ENCODE assay signal across 8 cellular contexts in the genomic region with DNA sequence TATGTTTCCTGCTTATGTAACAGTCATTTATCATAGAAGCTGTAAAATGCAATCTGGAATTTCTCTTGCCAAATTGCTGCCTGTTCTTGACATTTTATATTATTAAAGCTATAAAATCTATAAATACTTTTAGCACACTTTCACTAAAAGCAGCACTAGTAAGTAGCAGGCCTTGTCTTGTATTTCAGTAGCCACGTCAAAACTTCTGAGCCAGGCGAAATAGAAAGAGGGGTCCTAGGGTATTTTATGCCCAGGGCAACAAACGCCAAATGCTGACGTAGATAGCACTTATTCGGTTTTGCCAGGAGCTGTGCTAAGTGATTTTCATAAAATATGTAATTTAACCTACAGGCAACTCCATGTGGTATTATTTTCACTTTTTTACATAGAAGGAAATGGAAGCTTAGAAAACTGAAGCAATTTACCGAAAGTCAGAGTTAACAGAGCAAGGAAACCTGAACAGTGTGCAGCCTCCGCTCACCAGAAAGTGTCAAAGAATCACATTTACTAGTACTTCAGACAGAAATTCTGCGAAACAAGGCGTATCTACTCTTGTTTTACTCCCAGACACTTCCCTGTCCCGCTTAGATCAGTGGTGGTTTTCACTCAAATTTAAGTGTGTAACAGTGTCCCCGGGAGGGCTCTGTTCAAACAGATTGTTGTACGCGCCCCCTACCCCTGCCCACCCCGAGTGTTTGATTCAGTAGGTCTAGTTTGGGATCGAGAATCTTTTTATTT. TPM values are rescaled to one million over a fixed set of nuclear protein-coding genes. Genes with fewer than 3 reads are reported as not detected.
DNase-seq lines count a peak whose midpoint lies in the region; ATAC-seq and TF ChIP-seq lines count a peak whose summit lies in the region.

No MANE protein-coding gene starts in this region.

- H4K20me1 ChIP-seq in SK-N-SH (ENCODE audit: insufficient read depth): no peaks in the 10 kb centered on the region

- H3K9ac ChIP-seq in SK-N-SH: peak overlapping the region; percentile 95; the same call in 1 of the 2 replicates

- no peak for TF ChIP-seq RAD21 in SK-N-SH (IDR thresholded peaks at IDR 0.05; ENCODE audit: low read length)

- CTCF ChIA-PET in SK-N-SH (lab: Yijun Ruan, JAX): interaction anchor here (0.6 to 2.8 kb wide), 6 partner anchors 11 to 578 kb away, joined by 3 to 13 read pairs (median 3); no protein-coding TSS in a partner anchor

- peak overlapping the region in 1 of 2 experiments; percentile 98; a peak in 1 of 4 replicates for H3K27ac ChIP-seq in SK-N-SH (ENCODE audit: low read depth in 2 of 2, low read length in 1 of 2)

- peaks cover 33% of the 10 kb centered on the region for H3K36me3 Mint-ChIP-seq in stimulated activated effector memory CD8-positive, alpha-beta T cell treated with anti-CD3 and anti-CD28 coated beads, Interleukin-12 subunit alpha, Interleukin-12 subunit beta, amount 100 ng/mL, for 72 hours

- H3K4me3 ChIP-seq in SK-N-SH (ENCODE audit: low read depth in 2 of 2, low read length in 1 of 2): peak overlapping the region; percentile 59 to 94

- peak overlapping the region; percentile 85 for H3K4me2 ChIP-seq in SK-N-SH

- H3K79me2 ChIP-seq in SK-N-SH (ENCODE audit: insufficient read depth): peaks cover 33% of the 10 kb centered on the region

- no peaks in the 10 kb centered on the region for H3K9me3 ChIP-seq in SK-N-SH

- no peaks in the 10 kb centered on the region for H3K9me3 Mint-ChIP-seq in stimulated activated effector memory CD8-positive, alpha-beta T cell treated with anti-CD3 and anti-CD28 coated beads, Interleukin-12 subunit alpha, Interleukin-12 subunit beta, amount 100 ng/mL, for 72 hours

- TF ChIP-seq CTCF in SK-N-SH (IDR thresholded peaks at IDR 0.05) (no peak), GM20000 (IDR thresholded peaks at IDR 0.05; ENCODE audit: extremely low read depth, missing control alignments) (no peak)

- DNase-seq in DMS 273 (lab: John Stamatoyannopoulos, UW; ENCODE audit: unreplicated experiment) (peak; percentile 15), DMS 273 treated with DMSO at 0.1 percent for 48 hours (lab: John Stamatoyannopoulos, UW) (no peak), SK-N-SH (peak; percentile 30), fibroblast of peridontal ligament (ENCODE audit: extremely low read depth) (peak; percentile 9), GM20000 (ENCODE audit: low spot score) (no peak)
- peak in 1 of 2 donors; percentile 48 for DNase-seq in stimulated activated effector memory CD8-positive, alpha-beta T cell treated with anti-CD3 and anti-CD28 coated beads, Interleukin-12 subunit alpha, Interleukin-12 subunit beta, amount 100 ng/mL, for 72 hours (ENCODE audit: low spot score in 2 of 2)
- no peak for DNase-seq in stimulated activated CD4-positive, alpha-beta T cell treated with anti-CD3 and anti-CD28 coated beads, Interleukin-4, amount 100 ng/mL, for 24 hours

- H3K4me1 ChIP-seq in SK-N-SH (ENCODE audit: control insufficient read depth in 1 of 2, insufficient read depth in 2 of 2, low read depth in 1 of 2, low read length in 1 of 2): peaks cover 0 to 10% of the 10 kb centered on the region in 2 experiments; a peak in 1 of 4 replicates

- H3K4me3 Mint-ChIP-seq in stimulated activated effector memory CD8-positive, alpha-beta T cell treated with anti-CD3 and anti-CD28 coated beads, Interleukin-12 subunit alpha, Interleukin-12 subunit beta, amount 100 ng/mL, for 72 hours: peak overlapping the region; percentile 97

- no peaks in the 10 kb centered on the region for H3K27me3 ChIP-seq in SK-N-SH (ENCODE audit: insufficient read depth)

- ATAC-seq in stimulated activated effector memory CD8-positive, alpha-beta T cell treated with anti-CD3 and anti-CD28 coated beads, Interleukin-12 subunit alpha, Interleukin-12 subunit beta, amount 100 ng/mL, for 72 hours: no peak
- ATAC-seq in GM18505 (IDR thresholded peaks at IDR 0.05; ENCODE audit: unreplicated experiment): no peak

- POLR2A ChIA-PET in SK-N-SH (lab: Yijun Ruan, JAX): interaction anchor here (0.7 to 2.1 kb wide), 3 partner anchors 326 to 367 kb away, joined by 3 to 5 read pairs (median 4); a partner anchor contains a TSS

- no peak for TF ChIP-seq EP300 in SK-N-SH (IDR thresholded peaks at IDR 0.05; ENCODE audit: borderline replicate concordance in 1 of 2, low read depth in 1 of 2, low read length in 1 of 2)

- no peak overlapping the region for H3K27ac Mint-ChIP-seq in stimulated activated effector memory CD8-positive, alpha-beta T cell treated with anti-CD3 and anti-CD28 coated beads, Interleukin-12 subunit alpha, Interleukin-12 subunit beta, amount 100 ng/mL, for 72 hours

- H3K9me2 ChIP-seq in SK-N-SH: no peaks in the 10 kb centered on the region

- 77% methylated on average over 15 of the region's 15 CpGs for WGBS in SK-N-SH (ENCODE audit: low lambda C conversion rate)

- peaks cover 24% of the 10 kb centered on the region for H3K4me1 Mint-ChIP-seq in stimulated activated effector memory CD8-positive, alpha-beta T cell treated with anti-CD3 and anti-CD28 coated beads, Interleukin-12 subunit alpha, Interleukin-12 subunit beta, amount 100 ng/mL, for 72 hours

- peaks cover 12% of the 10 kb centered on the region for H3F3A ChIP-seq in SK-N-SH (replicated peaks; ENCODE audit: insufficient read depth)

- peak overlapping the region; percentile 88; the same call in 1 of the 2 replicates for H2AFZ ChIP-seq in SK-N-SH (ENCODE audit: low read depth)

- peaks cover 0 to 10% of the 10 kb centered on the region in 2 experiments for H3K36me3 ChIP-seq in SK-N-SH (replicated peaks in 1 of 2; ENCODE audit: control insufficient read depth in 1 of 2, insufficient read depth in 2 of 2, low read length in 1 of 2)

- no peak for TF ChIP-seq POLR2A in GM18505 (IDR thresholded peaks at IDR 0.05; ENCODE audit: borderline replicate concordance, extremely low read depth, insufficient read depth, insufficient read length)

TF ChIP-seq in SK-N-SH, 30 proteins besides CTCF, POLR2A, EP300 and RAD21:
- TF ChIP-seq JUND (IDR thresholded peaks at IDR 0.05) (no peak), MEF2A (IDR thresholded peaks at IDR 0.05; ENCODE audit: borderline replicate concordance, low read depth) (no peak), MXI1 (IDR thresholded peaks at IDR 0.05; ENCODE audit: low read depth, low read length) (no peak), YY1 (IDR thresholded peaks at IDR 0.05; ENCODE audit: low read depth) (no peak), CHD2 (IDR thresholded peaks at IDR 0.05; ENCODE audit: low read length, partially characterized antibody) (no peak), POLR2AphosphoS5 (IDR thresholded peaks at IDR 0.05; ENCODE audit: low read depth, low read length) (no peak), FOXJ3 (CRISPR knock-in tag; IDR thresholded peaks at IDR 0.05) (no peak), RFX5 (IDR thresholded peaks at IDR 0.05; ENCODE audit: low read length) (no peak), NRF1 (IDR thresholded peaks at IDR 0.05; ENCODE audit: low read depth, low read length) (no peak), RCOR1 (IDR thresholded peaks at IDR 0.05; ENCODE audit: low read length) (no peak), TEAD4 (IDR thresholded peaks at IDR 0.05; ENCODE audit: borderline replicate concordance, insufficient read depth) (no peak), FOSL2 (IDR thresholded peaks at IDR 0.05; ENCODE audit: borderline replicate concordance, low read depth) (no peak), GATA2 (CRISPR knock-in tag; IDR thresholded peaks at IDR 0.05) (no peak), ELF1 (IDR thresholded peaks at IDR 0.05) (no peak), FOXM1 (IDR thresholded peaks at IDR 0.05; ENCODE audit: low read depth) (no peak), GABPA (IDR thresholded peaks at IDR 0.05; ENCODE audit: low read depth) (no peak), NFIC (IDR thresholded peaks at IDR 0.05; ENCODE audit: borderline replicate concordance) (no peak)
- TF ChIP-seq, protein P1, sequence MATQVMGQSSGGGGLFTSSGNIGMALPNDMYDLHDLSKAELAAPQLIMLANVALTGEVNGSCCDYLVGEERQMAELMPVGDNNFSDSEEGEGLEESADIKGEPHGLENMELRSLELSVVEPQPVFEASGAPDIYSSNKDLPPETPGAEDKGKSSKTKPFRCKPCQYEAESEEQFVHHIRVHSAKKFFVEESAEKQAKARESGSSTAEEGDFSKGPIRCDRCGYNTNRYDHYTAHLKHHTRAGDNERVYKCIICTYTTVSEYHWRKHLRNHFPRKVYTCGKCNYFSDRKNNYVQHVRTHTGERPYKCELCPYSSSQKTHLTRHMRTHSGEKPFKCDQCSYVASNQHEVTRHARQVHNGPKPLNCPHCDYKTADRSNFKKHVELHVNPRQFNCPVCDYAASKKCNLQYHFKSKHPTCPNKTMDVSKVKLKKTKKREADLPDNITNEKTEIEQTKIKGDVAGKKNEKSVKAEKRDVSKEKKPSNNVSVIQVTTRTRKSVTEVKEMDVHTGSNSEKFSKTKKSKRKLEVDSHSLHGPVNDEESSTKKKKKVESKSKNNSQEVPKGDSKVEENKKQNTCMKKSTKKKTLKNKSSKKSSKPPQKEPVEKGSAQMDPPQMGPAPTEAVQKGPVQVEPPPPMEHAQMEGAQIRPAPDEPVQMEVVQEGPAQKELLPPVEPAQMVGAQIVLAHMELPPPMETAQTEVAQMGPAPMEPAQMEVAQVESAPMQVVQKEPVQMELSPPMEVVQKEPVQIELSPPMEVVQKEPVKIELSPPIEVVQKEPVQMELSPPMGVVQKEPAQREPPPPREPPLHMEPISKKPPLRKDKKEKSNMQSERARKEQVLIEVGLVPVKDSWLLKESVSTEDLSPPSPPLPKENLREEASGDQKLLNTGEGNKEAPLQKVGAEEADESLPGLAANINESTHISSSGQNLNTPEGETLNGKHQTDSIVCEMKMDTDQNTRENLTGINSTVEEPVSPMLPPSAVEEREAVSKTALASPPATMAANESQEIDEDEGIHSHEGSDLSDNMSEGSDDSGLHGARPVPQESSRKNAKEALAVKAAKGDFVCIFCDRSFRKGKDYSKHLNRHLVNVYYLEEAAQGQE (IDR thresholded peaks at IDR 0.05; ENCODE audit: low read depth, low read length): no peak
- TF ChIP-seq, protein P2, sequence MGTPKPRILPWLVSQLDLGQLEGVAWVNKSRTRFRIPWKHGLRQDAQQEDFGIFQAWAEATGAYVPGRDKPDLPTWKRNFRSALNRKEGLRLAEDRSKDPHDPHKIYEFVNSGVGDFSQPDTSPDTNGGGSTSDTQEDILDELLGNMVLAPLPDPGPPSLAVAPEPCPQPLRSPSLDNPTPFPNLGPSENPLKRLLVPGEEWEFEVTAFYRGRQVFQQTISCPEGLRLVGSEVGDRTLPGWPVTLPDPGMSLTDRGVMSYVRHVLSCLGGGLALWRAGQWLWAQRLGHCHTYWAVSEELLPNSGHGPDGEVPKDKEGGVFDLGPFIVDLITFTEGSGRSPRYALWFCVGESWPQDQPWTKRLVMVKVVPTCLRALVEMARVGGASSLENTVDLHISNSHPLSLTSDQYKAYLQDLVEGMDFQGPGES (IDR thresholded peaks at IDR 0.05; ENCODE audit: low read depth, low read length): no peak

RNA-seq across cellular contexts. Expression of a gene that starts 1.1 kb away (rescaled TPM):
- 10.6 and 12.3 TPM in 2 replicates for polyA plus RNA-seq in SK-N-SH (2012; rRNA removed)
- 13.1 and 17.3 TPM in 2 replicates for polyA plus RNA-seq in SK-N-SH (2012; cell fraction: cytosol; rRNA removed)
- 7.1 and 10.1 TPM in 2 replicates for polyA plus RNA-seq in SK-N-SH (2012; cell fraction: nucleus; rRNA removed)

Comparison
In these comparisons a context has a peak if more than half of its experiments do, and no peak if none do; other contexts are left out.
1. DNase-seq: peak in DMS 273 (single experiment), SK-N-SH (single experiment) and fibroblast of peridontal ligament (single experiment); none in DMS 273 treated with DMSO at 0.1 percent for 48 hours (single experiment), stimulated activated CD4-positive, alpha-beta T cell treated with anti-CD3 and anti-CD28 coated beads, Interleukin-4, amount 100 ng/mL, for 24 hours (single experiment) and GM20000 (single experiment).